ENCODE assay signal across 2 cellular contexts in genomic region chr7:42639930-42640329, GRCh38.
TF ChIP-seq lines count a peak whose summit lies in the region.

No MANE protein-coding gene starts in this region.

TF ChIP-seq in SK-N-SH, 30 proteins besides CTCF, POLR2A, EP300 and RAD21 (continued from another document):
- TF ChIP-seq REST (IDR thresholded peaks at IDR 0.05; ENCODE audit: low read depth, low read length) (no peak), RXRA (IDR thresholded peaks at IDR 0.05; ENCODE audit: borderline replicate concordance, low read depth) (no peak), TAF1 (IDR thresholded peaks at IDR 0.05; ENCODE audit: borderline replicate concordance, low read depth, low read length) (no peak), USF2 (IDR thresholded peaks at IDR 0.05; ENCODE audit: borderline replicate concordance, low read depth, low read length) (no peak), MEF2A (IDR thresholded peaks at IDR 0.05; ENCODE audit: borderline replicate concordance, low read depth) (no peak), ZBTB33 (IDR thresholded peaks at IDR 0.05; ENCODE audit: borderline replicate concordance, low read depth) (no peak), TEAD4 (IDR thresholded peaks at IDR 0.05; ENCODE audit: borderline replicate concordance, insufficient read depth) (no peak), SMC3 (IDR thresholded peaks at IDR 0.05; ENCODE audit: low read depth, low read length) (no peak), CHD2 (IDR thresholded peaks at IDR 0.05; ENCODE audit: low read length, partially characterized antibody) (no peak), YY1 (IDR thresholded peaks at IDR 0.05; ENCODE audit: low read depth) (no peak), FOXJ3 (CRISPR knock-in tag; IDR thresholded peaks at IDR 0.05) (no peak), RCOR1 (IDR thresholded peaks at IDR 0.05; ENCODE audit: low read length) (no peak), MAX (IDR thresholded peaks at IDR 0.05; ENCODE audit: low read depth) (no peak)
TF ChIP-seq in SK-N-SH: peak in this region for 0.

TF ChIP-seq in SK-N-SH treated with all-trans-retinoic acid at 6 μM for 48 hours, 23 proteins besides CTCF, POLR2A, EP300 and RAD21 (continued from another document):
- TF ChIP-seq, protein P1, sequence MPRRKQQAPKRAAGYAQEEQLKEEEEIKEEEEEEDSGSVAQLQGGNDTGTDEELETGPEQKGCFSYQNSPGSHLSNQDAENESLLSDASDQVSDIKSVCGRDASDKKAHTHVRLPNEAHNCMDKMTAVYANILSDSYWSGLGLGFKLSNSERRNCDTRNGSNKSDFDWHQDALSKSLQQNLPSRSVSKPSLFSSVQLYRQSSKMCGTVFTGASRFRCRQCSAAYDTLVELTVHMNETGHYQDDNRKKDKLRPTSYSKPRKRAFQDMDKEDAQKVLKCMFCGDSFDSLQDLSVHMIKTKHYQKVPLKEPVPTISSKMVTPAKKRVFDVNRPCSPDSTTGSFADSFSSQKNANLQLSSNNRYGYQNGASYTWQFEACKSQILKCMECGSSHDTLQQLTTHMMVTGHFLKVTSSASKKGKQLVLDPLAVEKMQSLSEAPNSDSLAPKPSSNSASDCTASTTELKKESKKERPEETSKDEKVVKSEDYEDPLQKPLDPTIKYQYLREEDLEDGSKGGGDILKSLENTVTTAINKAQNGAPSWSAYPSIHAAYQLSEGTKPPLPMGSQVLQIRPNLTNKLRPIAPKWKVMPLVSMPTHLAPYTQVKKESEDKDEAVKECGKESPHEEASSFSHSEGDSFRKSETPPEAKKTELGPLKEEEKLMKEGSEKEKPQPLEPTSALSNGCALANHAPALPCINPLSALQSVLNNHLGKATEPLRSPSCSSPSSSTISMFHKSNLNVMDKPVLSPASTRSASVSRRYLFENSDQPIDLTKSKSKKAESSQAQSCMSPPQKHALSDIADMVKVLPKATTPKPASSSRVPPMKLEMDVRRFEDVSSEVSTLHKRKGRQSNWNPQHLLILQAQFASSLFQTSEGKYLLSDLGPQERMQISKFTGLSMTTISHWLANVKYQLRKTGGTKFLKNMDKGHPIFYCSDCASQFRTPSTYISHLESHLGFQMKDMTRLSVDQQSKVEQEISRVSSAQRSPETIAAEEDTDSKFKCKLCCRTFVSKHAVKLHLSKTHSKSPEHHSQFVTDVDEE (CRISPR knock-in tag; IDR thresholded peaks at IDR 0.05) = no peak
- TF ChIP-seq RARB (CRISPR knock-in tag; IDR thresholded peaks at IDR 0.05) (no peak), TOX (CRISPR knock-in tag; IDR thresholded peaks at IDR 0.05; ENCODE audit: borderline replicate concordance) (no peak), SNAI2 (CRISPR knock-in tag; IDR thresholded peaks at IDR 0.05) (no peak), ZC3H10 (CRISPR knock-in tag; IDR thresholded peaks at IDR 0.05) (no peak), ESRRG (CRISPR knock-in tag; IDR thresholded peaks at IDR 0.05) (no peak), GLIS3 (CRISPR knock-in tag; IDR thresholded peaks at IDR 0.05) (no peak), ZNF8 (CRISPR knock-in tag; IDR thresholded peaks at IDR 0.05) (no peak), CSDC2 (CRISPR knock-in tag; IDR thresholded peaks at IDR 0.05) (no peak), ZFP3 (CRISPR knock-in tag; IDR thresholded peaks at IDR 0.05) (no peak)
- TF ChIP-seq, protein P2, sequence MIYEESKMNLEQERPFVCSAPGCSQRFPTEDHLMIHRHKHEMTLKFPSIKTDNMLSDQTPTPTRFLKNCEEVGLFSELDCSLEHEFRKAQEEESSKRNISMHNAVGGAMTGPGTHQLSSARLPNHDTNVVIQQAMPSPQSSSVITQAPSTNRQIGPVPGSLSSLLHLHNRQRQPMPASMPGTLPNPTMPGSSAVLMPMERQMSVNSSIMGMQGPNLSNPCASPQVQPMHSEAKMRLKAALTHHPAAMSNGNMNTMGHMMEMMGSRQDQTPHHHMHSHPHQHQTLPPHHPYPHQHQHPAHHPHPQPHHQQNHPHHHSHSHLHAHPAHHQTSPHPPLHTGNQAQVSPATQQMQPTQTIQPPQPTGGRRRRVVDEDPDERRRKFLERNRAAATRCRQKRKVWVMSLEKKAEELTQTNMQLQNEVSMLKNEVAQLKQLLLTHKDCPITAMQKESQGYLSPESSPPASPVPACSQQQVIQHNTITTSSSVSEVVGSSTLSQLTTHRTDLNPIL (CRISPR knock-in tag; IDR thresholded peaks at IDR 0.05; ENCODE audit: low read depth) = no peak
- TF ChIP-seq, protein P3, sequence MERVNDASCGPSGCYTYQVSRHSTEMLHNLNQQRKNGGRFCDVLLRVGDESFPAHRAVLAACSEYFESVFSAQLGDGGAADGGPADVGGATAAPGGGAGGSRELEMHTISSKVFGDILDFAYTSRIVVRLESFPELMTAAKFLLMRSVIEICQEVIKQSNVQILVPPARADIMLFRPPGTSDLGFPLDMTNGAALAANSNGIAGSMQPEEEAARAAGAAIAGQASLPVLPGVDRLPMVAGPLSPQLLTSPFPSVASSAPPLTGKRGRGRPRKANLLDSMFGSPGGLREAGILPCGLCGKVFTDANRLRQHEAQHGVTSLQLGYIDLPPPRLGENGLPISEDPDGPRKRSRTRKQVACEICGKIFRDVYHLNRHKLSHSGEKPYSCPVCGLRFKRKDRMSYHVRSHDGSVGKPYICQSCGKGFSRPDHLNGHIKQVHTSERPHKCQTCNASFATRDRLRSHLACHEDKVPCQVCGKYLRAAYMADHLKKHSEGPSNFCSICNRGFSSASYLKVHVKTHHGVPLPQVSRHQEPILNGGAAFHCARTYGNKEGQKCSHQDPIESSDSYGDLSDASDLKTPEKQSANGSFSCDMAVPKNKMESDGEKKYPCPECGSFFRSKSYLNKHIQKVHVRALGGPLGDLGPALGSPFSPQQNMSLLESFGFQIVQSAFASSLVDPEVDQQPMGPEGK (CRISPR knock-in tag; IDR thresholded peaks at IDR 0.05; ENCODE audit: borderline replicate concordance) = no peak
- TF ChIP-seq, protein P4, sequence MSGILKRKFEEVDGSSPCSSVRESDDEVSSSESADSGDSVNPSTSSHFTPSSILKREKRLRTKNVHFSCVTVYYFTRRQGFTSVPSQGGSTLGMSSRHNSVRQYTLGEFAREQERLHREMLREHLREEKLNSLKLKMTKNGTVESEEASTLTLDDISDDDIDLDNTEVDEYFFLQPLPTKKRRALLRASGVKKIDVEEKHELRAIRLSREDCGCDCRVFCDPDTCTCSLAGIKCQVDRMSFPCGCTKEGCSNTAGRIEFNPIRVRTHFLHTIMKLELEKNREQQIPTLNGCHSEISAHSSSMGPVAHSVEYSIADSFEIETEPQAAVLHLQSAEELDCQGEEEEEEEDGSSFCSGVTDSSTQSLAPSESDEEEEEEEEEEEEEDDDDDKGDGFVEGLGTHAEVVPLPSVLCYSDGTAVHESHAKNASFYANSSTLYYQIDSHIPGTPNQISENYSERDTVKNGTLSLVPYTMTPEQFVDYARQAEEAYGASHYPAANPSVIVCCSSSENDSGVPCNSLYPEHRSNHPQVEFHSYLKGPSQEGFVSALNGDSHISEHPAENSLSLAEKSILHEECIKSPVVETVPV (CRISPR knock-in tag; IDR thresholded peaks at IDR 0.05) = no peak
TF ChIP-seq in SK-N-SH treated with all-trans-retinoic acid at 6 μM for 48 hours: peak in this region for 0.
